Comparison of ENCODE assay signal across 20 cellular contexts in genomic region chr11:115338476-115338875, GRCh38.
"Had no signal": no experiment of that assay in that cellular context is flagged by ENCODE, and none has a peak within 500 bp of the region (broad histone marks: within the 10 kb centered on the region; RNA-seq: fewer than 3 reads in every experiment).

No MANE protein-coding gene starts in this region.

- H3K4me1 Mint-ChIP-seq: activated CD8-positive, alpha-beta memory T cell treated with anti-CD3 and anti-CD28 coated beads, Interleukin-2, amount 10 ng/mL, durations not matched to agents 7 days and 5 days; activated naive CD8-positive, alpha-beta T cell treated with anti-CD3 and anti-CD28 coated beads for 36 hours; immature natural killer cell; memory B cell; nephron had no signal

- H3K4me3 ChIP-seq: transverse colon had no signal

- DNase-seq: activated CD4-positive, alpha-beta T cell treated with anti-CD3 and anti-CD28 coated beads, Interleukin-2, amount 50 U/mL, for 48 hours; activated CD8-positive, alpha-beta memory T cell treated with anti-CD3 and anti-CD28 coated beads, Interleukin-2, amount 10 ng/mL, durations not matched to agents 7 days and 5 days; activated gamma-delta T cell treated with Interleukin-2 at 50 U/mL for 16 hours; activated naive CD8-positive, alpha-beta T cell treated with anti-CD3 and anti-CD28 coated beads for 36 hours; activated T-cell treated with anti-CD3 and anti-CD28 coated beads, Interleukin-2, amount 50 U/mL, for 4 hours; anterior cingulate cortex; cerebellar nuclear complex; dermis blood vessel endothelial cell; endodermal cell; erythroblast; immature natural killer cell; left colon; stimulated activated CD4-positive, alpha-beta T cell treated with anti-CD3 and anti-CD28 coated beads, Interleukin-12 subunit alpha, Interleukin-12 subunit beta, amount 100 ng/mL, for 4 hours; stimulated activated naive CD4-positive, alpha-beta T cell; substantia nigra; transverse colon had no signal

- H3K9me3 Mint-ChIP-seq: activated naive CD8-positive, alpha-beta T cell treated with anti-CD3 and anti-CD28 coated beads for 36 hours; activated T-cell treated with anti-CD3 and anti-CD28 coated beads, Interleukin-2, amount 50 U/mL, for 4 hours; endodermal cell; immature natural killer cell; memory B cell; nephron; T-helper 1 cell treated with Interleukin-12 subunit alpha and Interleukin-12 subunit beta and Interleukin-4 antibody, amounts not matched to agents 30 μg/mL and 1 μg/mL, for 36 hours had no signal

- H3K9me3 ChIP-seq: transverse colon had no signal

- ATAC-seq: activated CD4-positive, CD25-positive, alpha-beta regulatory T cell treated with anti-CD3 and anti-CD28 coated beads, Interleukin-2, amount 50 U/mL, for 24 hours; activated CD8-positive, alpha-beta memory T cell treated with anti-CD3 and anti-CD28 coated beads, Interleukin-2, amount 10 ng/mL, durations not matched to agents 7 days and 5 days; activated T-cell treated with anti-CD3 and anti-CD28 coated beads, Interleukin-2, amount 50 U/mL, for 4 hours; left colon had no signal

- H3K4me3 Mint-ChIP-seq: activated CD8-positive, alpha-beta memory T cell treated with anti-CD3 and anti-CD28 coated beads, Interleukin-2, amount 10 ng/mL, durations not matched to agents 7 days and 5 days; activated naive CD8-positive, alpha-beta T cell treated with anti-CD3 and anti-CD28 coated beads for 36 hours; activated T-cell treated with anti-CD3 and anti-CD28 coated beads, Interleukin-2, amount 50 U/mL, for 4 hours; endodermal cell; immature natural killer cell; memory B cell; nephron; T-helper 1 cell treated with Interleukin-12 subunit alpha and Interleukin-12 subunit beta and Interleukin-4 antibody, amounts not matched to agents 30 μg/mL and 1 μg/mL, for 36 hours had no signal

- H3K36me3 ChIP-seq: transverse colon had no signal

- H3K27ac ChIP-seq: transverse colon had no signal

- H3K36me3 Mint-ChIP-seq: activated CD8-positive, alpha-beta memory T cell treated with anti-CD3 and anti-CD28 coated beads, Interleukin-2, amount 10 ng/mL, durations not matched to agents 7 days and 5 days; activated naive CD8-positive, alpha-beta T cell treated with anti-CD3 and anti-CD28 coated beads for 36 hours; immature natural killer cell; memory B cell had no signal

- H3K4me1 ChIP-seq: transverse colon had no signal

- H3K27ac Mint-ChIP-seq: activated CD8-positive, alpha-beta memory T cell treated with anti-CD3 and anti-CD28 coated beads, Interleukin-2, amount 10 ng/mL, durations not matched to agents 7 days and 5 days; activated naive CD8-positive, alpha-beta T cell treated with anti-CD3 and anti-CD28 coated beads for 36 hours; endodermal cell; immature natural killer cell; memory B cell; nephron; T-helper 1 cell treated with Interleukin-12 subunit alpha and Interleukin-12 subunit beta and Interleukin-4 antibody, amounts not matched to agents 30 μg/mL and 1 μg/mL, for 36 hours had no signal
